Comparison of ENCODE assay signal across 11 cellular contexts in the genomic region with DNA sequence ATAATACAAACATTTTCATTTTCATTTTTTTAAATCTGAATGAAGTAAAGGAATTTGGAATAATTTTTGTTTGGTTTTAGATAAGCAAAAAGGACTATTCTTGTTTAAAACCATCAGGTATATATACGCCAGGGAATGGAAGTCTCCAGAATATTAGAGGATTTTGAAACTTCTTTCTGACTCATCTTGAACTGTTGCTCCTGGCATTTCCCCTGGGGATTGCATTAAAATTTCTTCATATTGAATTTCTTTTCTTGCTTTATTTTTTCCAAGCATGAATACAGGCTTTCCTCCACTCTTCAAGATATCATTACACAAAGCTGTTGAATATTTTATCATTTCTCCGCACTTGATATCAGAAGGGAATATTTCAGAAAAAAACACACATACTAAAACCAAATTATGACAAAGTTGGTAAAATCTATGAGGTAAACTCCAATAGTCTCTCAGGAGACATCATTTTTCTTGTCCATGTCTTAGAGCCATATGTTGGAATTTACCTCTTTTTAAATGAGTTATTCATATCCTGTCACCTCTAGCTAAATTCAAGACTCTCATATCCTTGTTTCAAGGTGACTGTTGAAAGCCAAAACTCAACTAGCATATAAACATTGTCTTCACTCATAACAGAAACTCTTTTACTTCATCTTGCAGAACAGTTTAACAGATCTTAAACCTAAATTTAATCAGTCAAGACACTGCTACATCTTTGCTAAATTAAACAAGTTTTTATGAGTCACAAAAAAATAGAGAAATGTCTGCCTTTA. TPM values are rescaled to one million over a fixed set of nuclear protein-coding genes. Genes with fewer than 3 reads are reported as not detected.
DNase-seq lines count a peak whose midpoint lies in the region; ATAC-seq and TF ChIP-seq lines count a peak whose summit lies in the region.
"Had no signal": no experiment of that assay in that cellular context is flagged by ENCODE, and none has a peak within 500 bp of the region (broad histone marks: within the 10 kb centered on the region; RNA-seq: fewer than 3 reads in every experiment).

No MANE protein-coding gene starts in this region.

- H4K20me1 ChIP-seq in smooth muscle cell (ENCODE audit: low read depth), result no peaks in the 10 kb centered on the region

- H3F3A ChIP-seq in smooth muscle cell (ENCODE audit: low read depth), result no peaks in the 10 kb centered on the region

- H3K9ac ChIP-seq in smooth muscle cell (ENCODE audit: low read depth), result no peak overlapping the region

- DNase-seq in NB4 (ENCODE audit: low read depth) (peak; percentile 32), smooth muscle cell (lab: John Stamatoyannopoulos, UW; ENCODE audit: unreplicated experiment) (no peak), DMS 273 (lab: John Stamatoyannopoulos, UW; ENCODE audit: unreplicated experiment) (no peak), middle frontal gyrus (ENCODE audit: extremely low spot score, low spot score) (no peak), GF-D8 (lab: John Stamatoyannopoulos, UW) (no peak)
- DNase-seq: NCI-H524 treated with DMSO at 0.1 percent for 48 hours had no signal

- ATAC-seq in GM19025 (IDR thresholded peaks at IDR 0.05; ENCODE audit: low read depth, unreplicated experiment) (peak; percentile 77), HG02678 (IDR thresholded peaks at IDR 0.05; ENCODE audit: unreplicated experiment) (peak; percentile 87)
- ATAC-seq: foreskin keratinocyte had no signal

- no peak overlapping the region for H3K4me3 ChIP-seq in NB4 (ENCODE audit: low read depth, low read length)
- no peak overlapping the region for H3K4me3 ChIP-seq in smooth muscle cell

- no peaks in the 10 kb centered on the region for H3K36me3 ChIP-seq in smooth muscle cell (ENCODE audit: low read depth)

- 86% methylated on average over 2 of the region's 2 CpGs for WGBS in smooth muscle cell (ENCODE audit: low lambda C conversion rate)

- no peaks in the 10 kb centered on the region for H3K9me3 ChIP-seq in smooth muscle cell (replicated peaks; ENCODE audit: low read depth)

- H3K4me2 ChIP-seq in smooth muscle cell, result peak overlapping the region; percentile 3

- TF ChIP-seq POLR2A in NB4 (IDR thresholded peaks at IDR 0.05; ENCODE audit: extremely low read depth, insufficient read length), result no peak

- H3K4me1 ChIP-seq in smooth muscle cell (ENCODE audit: low read depth), result peaks cover 5% of the 10 kb centered on the region
- H3K4me1 ChIP-seq: foreskin keratinocyte had no signal

- TF ChIP-seq CTCF in NB4 (IDR thresholded peaks at IDR 0.05; ENCODE audit: low read depth, low read length) (no peak), smooth muscle cell (IDR thresholded peaks at IDR 0.05; ENCODE audit: borderline replicate concordance, insufficient read depth, poor library complexity, severe bottlenecking) (no peak)

- no peaks in the 10 kb centered on the region for H3K27me3 ChIP-seq in smooth muscle cell (ENCODE audit: low read depth)
- H3K27me3 ChIP-seq: foreskin keratinocyte had no signal

- H3K79me2 ChIP-seq in smooth muscle cell (ENCODE audit: low read depth), result no peaks in the 10 kb centered on the region

- H3K27ac ChIP-seq in smooth muscle cell (ENCODE audit: low read depth), result no peak overlapping the region
- H3K27ac ChIP-seq: foreskin keratinocyte had no signal

- H2AFZ ChIP-seq in smooth muscle cell (ENCODE audit: low read depth), result no peak overlapping the region

RNA-seq across cellular contexts. Expression of gene CSN1S1, which starts 20.7 kb away (rescaled TPM):
- not detected in 2 replicates for total RNA-seq in smooth muscle cell
- not detected in 2 replicates for polyA plus RNA-seq in smooth muscle cell
- total RNA-seq: foreskin keratinocyte, HT1080, urinary bladder had no signal
- polyA plus RNA-seq: foreskin keratinocyte had no signal

RNA-seq across cellular contexts. Expression of gene SULT1E1, which starts 50.3 kb away (rescaled TPM):
- not detected in 2 replicates for total RNA-seq in smooth muscle cell
- not detected in 2 replicates for polyA plus RNA-seq in smooth muscle cell

RNA-seq across cellular contexts. Expression of gene CSN2, which starts 55.3 kb away (rescaled TPM):
- not detected in 2 replicates for total RNA-seq in smooth muscle cell
- not detected in 2 replicates for polyA plus RNA-seq in smooth muscle cell
- total RNA-seq: foreskin keratinocyte, HT1080, urinary bladder had no signal
- polyA plus RNA-seq: foreskin keratinocyte, urinary bladder had no signal
